19 cellular contexts compared by ENCODE assay signal in the genomic region with DNA sequence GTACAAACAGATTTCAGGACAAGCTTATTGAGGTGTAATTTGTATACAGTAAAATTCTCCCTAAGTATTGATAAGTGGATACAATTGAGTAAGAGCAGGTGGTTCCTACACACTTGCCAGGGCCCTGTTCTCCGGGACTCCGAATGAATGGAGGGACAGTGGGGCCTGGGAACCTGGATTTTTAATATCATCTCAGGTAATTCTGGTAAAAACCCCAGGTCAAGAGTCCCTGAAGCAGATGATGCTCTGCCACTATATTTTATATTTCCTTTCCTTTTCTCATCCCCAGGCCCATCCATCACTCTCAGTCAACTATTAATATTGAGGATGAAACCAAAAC.
DNase-seq lines count a peak whose midpoint lies in the region; ATAC-seq and TF ChIP-seq lines count a peak whose summit lies in the region.
"Had no signal": no experiment of that assay in that cellular context is flagged by ENCODE, and none has a peak within 500 bp of the region (broad histone marks: within the 10 kb centered on the region; RNA-seq: fewer than 3 reads in every experiment).

No MANE protein-coding gene starts in this region.

- H3F3A ChIP-seq in GM23338 (replicated peaks; ENCODE audit: low read depth), result no peaks in the 10 kb centered on the region

- H3K9me3 Mint-ChIP-seq in T-helper 2 cell treated with Interferon-gamma antibody and Interleukin-4, amounts not matched to agents 5 μg/mL and 100 μg/mL, for 36 hours, result no peaks in the 10 kb centered on the region
- no peaks in the 10 kb centered on the region for H3K9me3 Mint-ChIP-seq in GM23338
- peaks cover 3% of the 10 kb centered on the region for H3K9me3 Mint-ChIP-seq in activated naive CD8-positive, alpha-beta T cell (ENCODE audit: low read depth)
- H3K9me3 Mint-ChIP-seq in naive thymus-derived CD8-positive, alpha-beta T cell, result peaks cover 0 to 9% (median 2%) of the 10 kb centered on the region in 9 donors

- H3K4me2 ChIP-seq in GM23338, result no peak overlapping the region

- H3K79me2 ChIP-seq in GM23338 (replicated peaks; ENCODE audit: insufficient read depth), result peaks cover 11% of the 10 kb centered on the region

- H3K4me3 ChIP-seq in GM23338, result no peak overlapping the region

- peak overlapping the region; percentile 33 for H3K27ac Mint-ChIP-seq in T-helper 2 cell treated with Interferon-gamma antibody and Interleukin-4, amounts not matched to agents 5 μg/mL and 100 μg/mL, for 36 hours
- no peak overlapping the region for H3K27ac Mint-ChIP-seq in GM23338
- H3K27ac Mint-ChIP-seq in activated naive CD8-positive, alpha-beta T cell, result peak overlapping the region; percentile 100
- H3K27ac Mint-ChIP-seq in naive thymus-derived CD8-positive, alpha-beta T cell, result peak overlapping the region; percentile 87 to 100 (median 96)

- peaks cover 78% of the 10 kb centered on the region for H3K4me1 Mint-ChIP-seq in T-helper 2 cell treated with Interferon-gamma antibody and Interleukin-4, amounts not matched to agents 5 μg/mL and 100 μg/mL, for 36 hours (ENCODE audit: low read depth)
- peaks cover 62% of the 10 kb centered on the region for H3K4me1 Mint-ChIP-seq in GM23338
- peaks cover 92% of the 10 kb centered on the region for H3K4me1 Mint-ChIP-seq in activated naive CD8-positive, alpha-beta T cell (ENCODE audit: low read depth)
- peaks cover 52 to 93% (median 91%) of the 10 kb centered on the region in 4 donors for H3K4me1 Mint-ChIP-seq in naive thymus-derived CD8-positive, alpha-beta T cell

- POLR2A ChIA-PET in naive thymus-derived CD8-positive, alpha-beta T cell (lab: Charles Lee), result interaction anchor here (1.0 to 2.3 kb wide), 6 partner anchors 9 to 53 kb away, joined by 3 to 11 read pairs (median 4); no protein-coding TSS in a partner anchor

- H3K27me3 Mint-ChIP-seq in T-helper 2 cell treated with Interferon-gamma antibody and Interleukin-4, amounts not matched to agents 5 μg/mL and 100 μg/mL, for 36 hours (ENCODE audit: low read depth), result no peaks in the 10 kb centered on the region
- peaks cover 6% of the 10 kb centered on the region for H3K27me3 Mint-ChIP-seq in GM23338 (ENCODE audit: insufficient read depth, low read depth, poor library complexity)
- no peaks in the 10 kb centered on the region for H3K27me3 Mint-ChIP-seq in activated naive CD8-positive, alpha-beta T cell
- H3K27me3 Mint-ChIP-seq in naive thymus-derived CD8-positive, alpha-beta T cell, result no peaks in the 10 kb centered on the region
- H3K27me3 Mint-ChIP-seq: B cell had no signal

- H3K36me3 Mint-ChIP-seq in T-helper 2 cell treated with Interferon-gamma antibody and Interleukin-4, amounts not matched to agents 5 μg/mL and 100 μg/mL, for 36 hours (ENCODE audit: low read depth), result peaks cover 27% of the 10 kb centered on the region
- H3K36me3 Mint-ChIP-seq in GM23338 (ENCODE audit: low read depth), result peaks cover 6% of the 10 kb centered on the region; the same call in 1 of the 3 replicates
- H3K36me3 Mint-ChIP-seq in activated naive CD8-positive, alpha-beta T cell, result peaks cover 37% of the 10 kb centered on the region
- peaks cover 9 to 22% (median 21%) of the 10 kb centered on the region in 3 donors for H3K36me3 Mint-ChIP-seq in naive thymus-derived CD8-positive, alpha-beta T cell

- H3K27me3 ChIP-seq in GM23338 (ENCODE audit: insufficient read depth), result no peaks in the 10 kb centered on the region

- no peak for ATAC-seq in GM23338
- ATAC-seq in naive thymus-derived CD8-positive, alpha-beta T cell, result no peak
- ATAC-seq in GM21723 (IDR thresholded peaks at IDR 0.05; ENCODE audit: unreplicated experiment), result no peak

- no peaks in the 10 kb centered on the region for H3K9me2 ChIP-seq in GM23338 (ENCODE audit: insufficient read depth)

- no peaks in the 10 kb centered on the region for H3K36me3 ChIP-seq in GM23338 (ENCODE audit: insufficient read depth)

- H4K20me1 ChIP-seq in GM23338 (replicated peaks; ENCODE audit: insufficient read depth), result no peaks in the 10 kb centered on the region

- no peak overlapping the region for H2AFZ ChIP-seq in GM23338

- no peak for DNase-seq in T-helper 2 cell treated with Interferon-gamma antibody and Interleukin-4, amounts not matched to agents 5 μg/mL and 100 μg/mL, for 36 hours (ENCODE audit: low spot score)
- DNase-seq in T-helper 2 cell (no peak), GM23338 (ENCODE audit: low spot score) (peak; percentile 48), NCI-H146 (lab: John Stamatoyannopoulos, UW) (no peak)
- no peak for DNase-seq in naive thymus-derived CD8-positive, alpha-beta T cell
- no peak for DNase-seq in activated CD4-positive, CD25-positive, alpha-beta regulatory T cell (lab: John Stamatoyannopoulos, UW)
- DNase-seq: amniotic stem cell; Calu3; dermis blood vessel endothelial cell; EL; hippocampal formation; NCI-H1694; occipital lobe; stimulated activated CD4-positive, alpha-beta T cell treated with anti-CD3 and anti-CD28 coated beads, Interleukin-4, amount 100 ng/mL, for 4 hours; substantia nigra had no signal

- H3K27ac ChIP-seq in GM23338 (ENCODE audit: low read depth), result no peak overlapping the region
- H3K27ac ChIP-seq: epithelial cell of prostate had no signal

- no peak for TF ChIP-seq CTCF in GM23338 (conservative IDR thresholded peaks at IDR 0.05; ENCODE audit: low read depth in 2 of 2)

- H3K4me3 Mint-ChIP-seq in T-helper 2 cell treated with Interferon-gamma antibody and Interleukin-4, amounts not matched to agents 5 μg/mL and 100 μg/mL, for 36 hours, result no peak overlapping the region
- H3K4me3 Mint-ChIP-seq in GM23338, result no peak overlapping the region
- H3K4me3 Mint-ChIP-seq in activated naive CD8-positive, alpha-beta T cell, result peak overlapping the region; percentile 49
- peak overlapping the region in 4 of 10 donors; percentile 14 to 90 (median 40) for H3K4me3 Mint-ChIP-seq in naive thymus-derived CD8-positive, alpha-beta T cell
- H3K4me3 Mint-ChIP-seq: B cell had no signal

- H3K4me1 ChIP-seq in GM23338 (ENCODE audit: insufficient read depth), result peaks cover 43% of the 10 kb centered on the region

TF ChIP-seq in GM23338, 12 proteins besides CTCF, POLR2A, EP300 and RAD21:
- TF ChIP-seq CREB1 (CRISPR knock-in tag; IDR thresholded peaks at IDR 0.05; ENCODE audit: low read depth), result no peak
- TF ChIP-seq JUNB (IDR thresholded peaks at IDR 0.05; ENCODE audit: unreplicated experiment), result no peak
- TF ChIP-seq ZNF331 (CRISPR knock-in tag; IDR thresholded peaks at IDR 0.05; ENCODE audit: low read depth), result no peak
- no peak for TF ChIP-seq POLR2AphosphoS5 (IDR thresholded peaks at IDR 0.05; ENCODE audit: low read depth)
- TF ChIP-seq NANOG (IDR thresholded peaks at IDR 0.05; ENCODE audit: borderline replicate concordance), result no peak
- TF ChIP-seq, protein P1, sequence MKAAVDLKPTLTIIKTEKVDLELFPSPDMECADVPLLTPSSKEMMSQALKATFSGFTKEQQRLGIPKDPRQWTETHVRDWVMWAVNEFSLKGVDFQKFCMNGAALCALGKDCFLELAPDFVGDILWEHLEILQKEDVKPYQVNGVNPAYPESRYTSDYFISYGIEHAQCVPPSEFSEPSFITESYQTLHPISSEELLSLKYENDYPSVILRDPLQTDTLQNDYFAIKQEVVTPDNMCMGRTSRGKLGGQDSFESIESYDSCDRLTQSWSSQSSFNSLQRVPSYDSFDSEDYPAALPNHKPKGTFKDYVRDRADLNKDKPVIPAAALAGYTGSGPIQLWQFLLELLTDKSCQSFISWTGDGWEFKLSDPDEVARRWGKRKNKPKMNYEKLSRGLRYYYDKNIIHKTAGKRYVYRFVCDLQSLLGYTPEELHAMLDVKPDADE (IDR thresholded peaks at IDR 0.05), result no peak
- TF ChIP-seq STAT1 (IDR thresholded peaks at IDR 0.05; ENCODE audit: unreplicated experiment), result no peak
TF ChIP-seq in GM23338: peak in this region for 0.
